1 cellular context compared by ENCODE assay signal in the genomic region with DNA sequence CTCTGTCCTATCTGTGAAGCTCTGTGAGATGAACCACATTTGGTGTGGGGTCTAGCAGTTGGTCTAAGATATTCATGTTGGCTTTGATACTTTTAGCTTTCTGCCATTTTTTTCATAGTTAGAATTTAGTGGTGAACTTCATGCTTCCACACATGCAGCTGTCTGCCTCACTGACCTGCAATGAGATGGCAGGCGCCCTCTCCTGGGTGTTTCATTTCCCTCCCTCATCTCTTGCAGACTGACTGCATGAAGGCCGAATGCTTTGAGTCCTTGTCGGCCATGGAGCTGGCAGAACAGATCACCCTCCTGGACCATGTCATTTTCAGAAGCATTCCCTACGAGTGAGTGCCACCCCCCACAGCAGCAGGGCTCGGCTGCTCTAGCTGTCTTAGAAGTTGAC.
TF ChIP-seq lines count a peak whose summit lies in the region.

No MANE protein-coding gene starts in this region.

TF ChIP-seq in SK-N-SH treated with all-trans-retinoic acid at 6 μM for 48 hours, 23 proteins besides CTCF, POLR2A, EP300 and RAD21 (continued from another document):
- no peak for TF ChIP-seq TSHZ2 (CRISPR knock-in tag; IDR thresholded peaks at IDR 0.05)
- TF ChIP-seq ZC3H10 (CRISPR knock-in tag; IDR thresholded peaks at IDR 0.05): no peak
- no peak for TF ChIP-seq ZFP30 (CRISPR knock-in tag; IDR thresholded peaks at IDR 0.05)
- no peak for TF ChIP-seq ZNF8 (CRISPR knock-in tag; IDR thresholded peaks at IDR 0.05)
